8 cellular contexts compared by ENCODE assay signal in genomic region chr15:90266061-90266431, GRCh38.
DNase-seq lines count a peak whose midpoint lies in the region; ATAC-seq and TF ChIP-seq lines count a peak whose summit lies in the region.

No MANE protein-coding gene starts in this region.

- intact Hi-C loops in head of caudate nucleus (cut with DNase I): no loop called here

- peak overlapping the region; percentile 96 for H3K27ac ChIP-seq in parathyroid adenoma

- H3K9me3 ChIP-seq in ES-I3 (ENCODE audit: control insufficient read depth, insufficient read depth, low read length) (no peaks in the 10 kb centered on the region), parathyroid adenoma (ENCODE audit: control insufficient read depth, low read length) (no peaks in the 10 kb centered on the region)

- DNase-seq in NCI-H748 (lab: John Stamatoyannopoulos, UW; ENCODE audit: unreplicated experiment) (peak; percentile 68), head of caudate nucleus (peak in 38 of 42 donors; percentile 12 to 73 (median 36)), NCI-H1048 (lab: John Stamatoyannopoulos, UW) (no peak), SKM-1 (lab: John Stamatoyannopoulos, UW; ENCODE audit: unreplicated experiment) (no peak)
- DNase-seq in activated naive CD4-positive, alpha-beta T cell (lab: John Stamatoyannopoulos, UW): peak in 3 of 4 experiments; percentile 11 to 44 (median 40)

- H2AFZ ChIP-seq in parathyroid adenoma: peak overlapping the region; percentile 96

- ATAC-seq in HG02588 (IDR thresholded peaks at IDR 0.05; ENCODE audit: unreplicated experiment): peak; percentile 9

- H3K79me2 ChIP-seq in parathyroid adenoma: peaks cover 21% of the 10 kb centered on the region

- H3K36me3 ChIP-seq in ES-I3 (ENCODE audit: insufficient read depth, low read length) (peaks cover 15% of the 10 kb centered on the region; the same call in 1 of the 2 replicates), parathyroid adenoma (ENCODE audit: control insufficient read depth, insufficient read depth, low read length) (no peaks in the 10 kb centered on the region)

- H3K4me2 ChIP-seq in parathyroid adenoma (ENCODE audit: low read length): peak overlapping the region; percentile 96

- no peaks in the 10 kb centered on the region for H3K27me3 ChIP-seq in parathyroid adenoma (ENCODE audit: control insufficient read depth, insufficient read depth, low read length)

- peak overlapping the region; percentile 76 for H3K4me3 ChIP-seq in parathyroid adenoma (ENCODE audit: low read depth, low read length)

- H3K4me1 ChIP-seq in ES-I3 (ENCODE audit: insufficient read depth, low read length) (peaks cover 5% of the 10 kb centered on the region), parathyroid adenoma (peaks cover 9% of the 10 kb centered on the region)

- H3K9ac ChIP-seq in ES-I3 (ENCODE audit: low read depth, low read length) (peak overlapping the region; percentile 91), parathyroid adenoma (peak overlapping the region; percentile 87)

- no peak for TF ChIP-seq CTCF in parathyroid adenoma (IDR thresholded peaks at IDR 0.05)

Comparison
In these comparisons a context has a peak if more than half of its experiments do, and no peak if none do; other contexts are left out.
1. DNase-seq: peak in NCI-H748 (single experiment), activated naive CD4-positive, alpha-beta T cell (3 of 4) and head of caudate nucleus (38 of 42); none in NCI-H1048 (single experiment) and SKM-1 (single experiment).